Comparison of ENCODE assay signal across 9 cellular contexts in the genomic region with DNA sequence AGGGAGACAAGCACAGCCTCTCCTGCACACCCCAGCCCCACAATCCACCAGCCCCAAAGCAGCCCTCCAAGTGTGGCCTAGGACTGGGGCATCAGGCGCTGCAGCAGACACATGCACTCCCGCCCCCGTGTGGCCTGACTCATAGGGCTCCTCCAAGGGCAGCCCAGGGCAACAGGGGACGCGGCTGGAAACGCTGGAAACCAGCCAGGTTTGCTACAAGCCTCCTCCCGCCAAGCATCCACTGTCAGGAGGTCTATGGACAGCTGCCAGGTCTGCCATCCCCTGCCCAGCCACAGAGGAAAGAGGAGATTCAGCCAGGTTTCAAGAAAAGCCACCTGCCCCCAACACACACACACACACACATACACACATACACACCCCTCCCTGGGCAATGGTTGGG. TPM values are rescaled to one million over a fixed set of nuclear protein-coding genes. Genes with fewer than 3 reads are reported as not detected.
DNase-seq lines count a peak whose midpoint lies in the region; ATAC-seq and TF ChIP-seq lines count a peak whose summit lies in the region.
"Had no signal": no experiment of that assay in that cellular context is flagged by ENCODE, and none has a peak within 500 bp of the region (broad histone marks: within the 10 kb centered on the region; RNA-seq: fewer than 3 reads in every experiment).

No MANE protein-coding gene starts in this region.

- H3K4me3 ChIP-seq in Karpas-422 (ENCODE audit: low read length) (no peak overlapping the region), RWPE2 (ENCODE audit: severe bottlenecking) (no peak overlapping the region)

- peak; percentile 32 for TF ChIP-seq CTCF in RWPE2 (IDR thresholded peaks at IDR 0.05; ENCODE audit: poor library complexity, severe bottlenecking)

- no peaks in the 10 kb centered on the region for H3K36me3 ChIP-seq in Karpas-422 (ENCODE audit: insufficient read depth, low read length)
- H3K36me3 ChIP-seq in RWPE2 (ENCODE audit: low read depth) = no peaks in the 10 kb centered on the region

- H3K9me3 ChIP-seq in Karpas-422 (ENCODE audit: low read length) (no peaks in the 10 kb centered on the region), RWPE2 (ENCODE audit: severe bottlenecking) (no peaks in the 10 kb centered on the region)

- no peaks in the 10 kb centered on the region for H3K79me2 ChIP-seq in Karpas-422 (ENCODE audit: low read length)

- H3K4me1 ChIP-seq in Karpas-422 (ENCODE audit: low read length) (peaks cover 3% of the 10 kb centered on the region), RWPE2 (ENCODE audit: insufficient read depth, poor library complexity, severe bottlenecking) (peaks cover 3% of the 10 kb centered on the region)

- H3K27me3 ChIP-seq in Karpas-422 (ENCODE audit: low read length) (no peaks in the 10 kb centered on the region), RWPE2 (ENCODE audit: insufficient read depth, poor library complexity, severe bottlenecking) (peaks cover 15% of the 10 kb centered on the region)

- H2AFZ ChIP-seq in Karpas-422 (ENCODE audit: low read length) = no peak overlapping the region

- no peaks in the 10 kb centered on the region for H4K20me1 ChIP-seq in Karpas-422 (ENCODE audit: insufficient read depth, low read depth, low read length)

- no peak overlapping the region for H3K9ac ChIP-seq in Karpas-422 (ENCODE audit: low read length)
- H3K9ac ChIP-seq: KMS-11 had no signal

- DNase-seq in DMS79 (lab: John Stamatoyannopoulos, UW) (peak; percentile 91), Karpas-422 (peak; percentile 69), RWPE2 (ENCODE audit: low spot score) (no peak), foreskin melanocyte (peak; percentile 49), mucosa of gallbladder (ENCODE audit: low spot score) (no peak)

- ATAC-seq in RWPE2 (ENCODE audit: low read depth) (peak; percentile 55), GM21723 (IDR thresholded peaks at IDR 0.05; ENCODE audit: unreplicated experiment) (no peak), GM18907 (IDR thresholded peaks at IDR 0.05; ENCODE audit: unreplicated experiment) (no peak), GM18511 (IDR thresholded peaks at IDR 0.05; ENCODE audit: unreplicated experiment) (no peak)

- H3K27ac ChIP-seq in Karpas-422 (ENCODE audit: low read length) = no peak overlapping the region
- H3K27ac ChIP-seq in RWPE2 (ENCODE audit: poor library complexity, severe bottlenecking) = no peak overlapping the region
- H3K27ac ChIP-seq: KMS-11 had no signal

- H3K9me2 ChIP-seq in Karpas-422 (replicated peaks; ENCODE audit: insufficient read depth, low read length) = no peaks in the 10 kb centered on the region

- no peak overlapping the region for H3K4me2 ChIP-seq in Karpas-422 (ENCODE audit: low read depth, low read length, poor library complexity, severe bottlenecking)
- H3K4me2 ChIP-seq: KMS-11 had no signal

RNA-seq across cellular contexts. Expression of a gene that starts 25.8 kb away (rescaled TPM):
- total RNA-seq in Karpas-422 (2014; rRNA removed; shearing (Covaris generic); ENCODE audit: low replicate concordance) = 0.14 and 0.86 TPM in 2 replicates
- 4.5 TPM for total RNA-seq in mucosa of gallbladder

Comparison
In these comparisons a context has a peak if more than half of its experiments do, and no peak if none do; other contexts are left out.
1. DNase-seq: peak in DMS79 (single experiment), Karpas-422 (single experiment) and foreskin melanocyte (single experiment); none in RWPE2 (single experiment) and mucosa of gallbladder (single experiment).